Comparison of ENCODE assay signal across 1 cellular context in genomic region chr1:56868761-56869160, GRCh38.
TF ChIP-seq lines count a peak whose summit lies in the region.

No MANE protein-coding gene starts in this region.

TF ChIP-seq in IMR-90, 13 proteins besides CTCF, POLR2A, EP300 and RAD21 (continued from another document):
- TF ChIP-seq RCOR1 (IDR thresholded peaks at IDR 0.05; ENCODE audit: insufficient replicate concordance, low read length) (no peak), BHLHE40 (IDR thresholded peaks at IDR 0.05; ENCODE audit: low read depth, low read length) (no peak), ELK1 (IDR thresholded peaks at IDR 0.05; ENCODE audit: borderline replicate concordance, low read depth, low read length) (no peak), SMC3 (IDR thresholded peaks at IDR 0.05; ENCODE audit: low read depth, low read length) (no peak)
